Comparison of ENCODE assay signal across 10 cellular contexts in genomic region chr7:96685755-96686154, GRCh38. TPM values are rescaled to one million over a fixed set of nuclear protein-coding genes. Genes with fewer than 3 reads are reported as not detected.
A peak's percentile ranks its signal among the peaks of the same experiment; 100 is the strongest.
DNase-seq lines count a peak whose midpoint lies in the region; ATAC-seq lines count a peak whose summit lies in the region.
"Had no signal": no experiment of that assay in that cellular context is flagged by ENCODE, and none has a peak within 500 bp of the region (broad histone marks: within the 10 kb centered on the region; RNA-seq: fewer than 3 reads in every experiment).

No MANE protein-coding gene starts in this region.

- H3K9me3 Mint-ChIP-seq in activated T-helper 2 cell treated with anti-CD3 and anti-CD28 coated beads, Interferon-gamma antibody, Interleukin-2, Interleukin-4, amounts not matched to agents 10 μg/mL and 5 μg/mL and 100 μg/mL, durations not matched to agents 14 hours and 24 hours and 36 hours, result peaks cover 13% of the 10 kb centered on the region

- H3K27me3 Mint-ChIP-seq in activated T-helper 2 cell treated with anti-CD3 and anti-CD28 coated beads, Interferon-gamma antibody, Interleukin-2, Interleukin-4, amounts not matched to agents 10 μg/mL and 5 μg/mL and 100 μg/mL, durations not matched to agents 14 hours and 24 hours and 36 hours (ENCODE audit: low read depth), result no peaks in the 10 kb centered on the region

- H3K4me3 Mint-ChIP-seq in activated T-helper 2 cell treated with anti-CD3 and anti-CD28 coated beads, Interferon-gamma antibody, Interleukin-2, Interleukin-4, amounts not matched to agents 10 μg/mL and 5 μg/mL and 100 μg/mL, durations not matched to agents 14 hours and 24 hours and 36 hours (ENCODE audit: low read depth), result no peak overlapping the region

- H3K36me3 Mint-ChIP-seq in activated T-helper 2 cell treated with anti-CD3 and anti-CD28 coated beads, Interferon-gamma antibody, Interleukin-2, Interleukin-4, amounts not matched to agents 10 μg/mL and 5 μg/mL and 100 μg/mL, durations not matched to agents 14 hours and 24 hours and 36 hours (ENCODE audit: low read depth), result peaks cover 69% of the 10 kb centered on the region

- H3K27ac Mint-ChIP-seq in activated T-helper 2 cell treated with anti-CD3 and anti-CD28 coated beads, Interferon-gamma antibody, Interleukin-2, Interleukin-4, amounts not matched to agents 10 μg/mL and 5 μg/mL and 100 μg/mL, durations not matched to agents 14 hours and 24 hours and 36 hours, result peak overlapping the region; percentile 69

- H3K4me1 Mint-ChIP-seq in activated T-helper 2 cell treated with anti-CD3 and anti-CD28 coated beads, Interferon-gamma antibody, Interleukin-2, Interleukin-4, amounts not matched to agents 10 μg/mL and 5 μg/mL and 100 μg/mL, durations not matched to agents 14 hours and 24 hours and 36 hours (ENCODE audit: low read depth), result peaks cover 26% of the 10 kb centered on the region

- intact Hi-C loops in activated T-helper 2 cell treated with anti-CD3 and anti-CD28 coated beads, Interferon-gamma antibody, Interleukin-2, Interleukin-4, amounts not matched to agents 10 μg/mL and 5 μg/mL and 100 μg/mL, durations not matched to agents 14 hours and 24 hours and 36 hours (cut with micrococcal nuclease), result no loop called here

- DNase-seq in activated T-helper 2 cell treated with anti-CD3 and anti-CD28 coated beads, Interferon-gamma antibody, Interleukin-2, Interleukin-4, amounts not matched to agents 10 μg/mL and 5 μg/mL and 100 μg/mL, durations not matched to agents 14 hours and 24 hours and 36 hours (ENCODE audit: low spot score), result no peak
- DNase-seq in NCI-H2107 treated with DMSO at 0.1 percent for 48 hours (lab: John Stamatoyannopoulos, UW; ENCODE audit: unreplicated experiment), result no peak
- no peak for DNase-seq in inferior parietal cortex (ENCODE audit: extremely low spot score)
- no peak for DNase-seq in left lobe of liver (ENCODE audit: low spot score)
- DNase-seq: DMS79 treated with DMSO at 0.1 percent for 48 hours, NCI-H526 had no signal

- peak; percentile 84 for ATAC-seq in GM18873 (IDR thresholded peaks at IDR 0.05; ENCODE audit: low FRiP score, unreplicated experiment)
- ATAC-seq in GM21526 (IDR thresholded peaks at IDR 0.05; ENCODE audit: low FRiP score, unreplicated experiment), result peak; percentile 80
- ATAC-seq in HG03095 (IDR thresholded peaks at IDR 0.05; ENCODE audit: unreplicated experiment), result peak; percentile 67
- no peak for ATAC-seq in left lobe of liver
- ATAC-seq: K562 had no signal

RNA-seq across cellular contexts. Expression of gene SEM1, which starts 23.9 kb away (rescaled TPM):
- 39.0 and 51.9 TPM in 2 replicates for total RNA-seq in activated T-helper 2 cell treated with anti-CD3 and anti-CD28 coated beads, Interferon-gamma antibody, Interleukin-2, Interleukin-4, amounts not matched to agents 10 μg/mL and 5 μg/mL and 100 μg/mL, durations not matched to agents 14 hours and 24 hours and 36 hours
- 27.2 TPM for total RNA-seq in left lobe of liver
